In genomic region chrX:41559662-41560061, GRCh38 we compare ENCODE assay signal across 10 cellular contexts.
A peak's percentile ranks its signal among the peaks of the same experiment; 100 is the strongest.
DNase-seq lines count a peak whose midpoint lies in the region; ATAC-seq and TF ChIP-seq lines count a peak whose summit lies in the region.
"Had no signal": no experiment of that assay in that cellular context is flagged by ENCODE, and none has a peak within 500 bp of the region (broad histone marks: within the 10 kb centered on the region; RNA-seq: fewer than 3 reads in every experiment).

No MANE protein-coding gene starts in this region.

- ATAC-seq in natural killer cell treated with Interleukin-12 subunit alpha and Interleukin-12 subunit beta and Interleukin-15 and Interleukin-18, amount 100 ng/mL, for 72 hours: peak; percentile 39 to 64
- ATAC-seq in GM21526 (IDR thresholded peaks at IDR 0.05; ENCODE audit: low FRiP score, unreplicated experiment) (no peak), HG02623 (IDR thresholded peaks at IDR 0.05; ENCODE audit: unreplicated experiment) (no peak)
- ATAC-seq: GM12878 had no signal

- H3K4me3 Mint-ChIP-seq in natural killer cell treated with Interleukin-12 subunit alpha and Interleukin-12 subunit beta and Interleukin-15 and Interleukin-18, amount 100 ng/mL, for 72 hours: peak overlapping the region; percentile 56

- peaks cover under 1% of the 10 kb centered on the region for H3K36me3 Mint-ChIP-seq in natural killer cell treated with Interleukin-12 subunit alpha and Interleukin-12 subunit beta and Interleukin-15 and Interleukin-18, amount 100 ng/mL, for 72 hours

- peak overlapping the region; percentile 52 to 70 for H3K27ac Mint-ChIP-seq in natural killer cell treated with Interleukin-12 subunit alpha and Interleukin-12 subunit beta and Interleukin-15 and Interleukin-18, amount 100 ng/mL, for 72 hours

- H3K4me1 Mint-ChIP-seq in natural killer cell treated with Interleukin-12 subunit alpha and Interleukin-12 subunit beta and Interleukin-15 and Interleukin-18, amount 100 ng/mL, for 72 hours (ENCODE audit: low read depth in 2 of 2): peaks cover 25 to 41% of the 10 kb centered on the region in 2 donors

- H3K27me3 Mint-ChIP-seq in natural killer cell treated with Interleukin-12 subunit alpha and Interleukin-12 subunit beta and Interleukin-15 and Interleukin-18, amount 100 ng/mL, for 72 hours: peaks cover 0 to 12% of the 10 kb centered on the region in 2 donors

- DNase-seq in AG10803 (ENCODE audit: low read depth): peak; percentile 74
- peak; percentile 12 for DNase-seq in M059J (ENCODE audit: low read depth)
- peak; percentile 40 for DNase-seq in brain pericyte (ENCODE audit: low read depth, low spot score)
- DNase-seq in natural killer cell treated with Interleukin-12 subunit alpha and Interleukin-12 subunit beta and Interleukin-15 and Interleukin-18, amount 100 ng/mL, for 72 hours (ENCODE audit: low spot score): no peak
- DNase-seq in GM19238 (ENCODE audit: insufficient read length, low spot score): no peak
- DNase-seq in NCI-H187 treated with DMSO at 0.1 percent for 48 hours (lab: John Stamatoyannopoulos, UW): no peak
- DNase-seq: NCI-H1105 had no signal

- TF ChIP-seq CTCF in AG10803 (conservative IDR thresholded peaks at IDR 0.05; ENCODE audit: low read length): no peak

- no peaks in the 10 kb centered on the region for H3K9me3 Mint-ChIP-seq in natural killer cell treated with Interleukin-12 subunit alpha and Interleukin-12 subunit beta and Interleukin-15 and Interleukin-18, amount 100 ng/mL, for 72 hours

- no peak overlapping the region for H3K4me3 ChIP-seq in AG10803 (ENCODE audit: low read length)
- H3K4me3 ChIP-seq: GM12878 had no signal

Comparison
In these comparisons a context has a peak if more than half of its experiments do, and no peak if none do; other contexts are left out.
1. DNase-seq: peak in AG10803 (single experiment), M059J (single experiment) and brain pericyte (single experiment); none in natural killer cell treated with Interleukin-12 subunit alpha and Interleukin-12 subunit beta and Interleukin-15 and Interleukin-18, amount 100 ng/mL, for 72 hours (single experiment), GM19238 (single experiment) and NCI-H187 treated with DMSO at 0.1 percent for 48 hours (single experiment).
2. ATAC-seq: peak in natural killer cell treated with Interleukin-12 subunit alpha and Interleukin-12 subunit beta and Interleukin-15 and Interleukin-18, amount 100 ng/mL, for 72 hours (2 of 2); none in GM21526 (single experiment) and HG02623 (single experiment).